Comparison of ENCODE assay signal across 9 cellular contexts in genomic region chr11:2883717-2884423, GRCh38. TPM values are rescaled to one million over a fixed set of nuclear protein-coding genes. Genes with fewer than 3 reads are reported as not detected.
DNase-seq lines count a peak whose midpoint lies in the region; ATAC-seq, FAIRE-seq and TF ChIP-seq lines count a peak whose summit lies in the region.
"Had no signal": no experiment of that assay in that cellular context is flagged by ENCODE, and none has a peak within 500 bp of the region (broad histone marks: within the 10 kb centered on the region; RNA-seq: fewer than 3 reads in every experiment).

No MANE protein-coding gene starts in this region.

- peak overlapping the region; percentile 86 to 92 (median 89) for H3K4me3 Mint-ChIP-seq in nephron

- peak overlapping the region; percentile 63 for H3K4me3 ChIP-seq in epithelial cell of proximal tubule (ENCODE audit: low read depth, low read length)

- peaks cover 10% of the 10 kb centered on the region for H3K27me3 Mint-ChIP-seq in nephron (ENCODE audit: low read depth)

- no peaks in the 10 kb centered on the region for H3K9me3 Mint-ChIP-seq in nephron

- DNase-seq in AG08396 (ENCODE audit: low spot score) (peak; percentile 62), NCI-H69 (lab: John Stamatoyannopoulos, UW) (peak; percentile 45), epithelial cell of proximal tubule (ENCODE audit: low read depth) (no peak), cortex of kidney (lab: John Stamatoyannopoulos, UW) (no peak), D721Med (ENCODE audit: insufficient read length, low spot score) (no peak), Ammon's horn (ENCODE audit: low spot score) (no peak)
- DNase-seq: activated effector memory CD4-positive, alpha-beta T cell treated with anti-CD3 and anti-CD28 coated beads, Interleukin-2, amount 50 U/mL, for 16 hours had no signal

- peaks cover 23% of the 10 kb centered on the region for H3K36me3 Mint-ChIP-seq in nephron (ENCODE audit: low read depth)

- FAIRE-seq in D721Med (lab: Jason Lieb, UNC): no peak

- peak overlapping the region; percentile 81 to 88 (median 83) for H3K27ac Mint-ChIP-seq in nephron

- peaks cover 50% of the 10 kb centered on the region for H3K4me1 Mint-ChIP-seq in nephron

- no peak for ATAC-seq in GM18858 (IDR thresholded peaks at IDR 0.05; ENCODE audit: unreplicated experiment)

- TF ChIP-seq CTCF in epithelial cell of proximal tubule (conservative IDR thresholded peaks at IDR 0.05; ENCODE audit: low read depth, low read length) (no peak), nephron (IDR thresholded peaks at IDR 0.05; ENCODE audit: unreplicated experiment in 3 of 3) (no peak), D721Med (IDR thresholded peaks at IDR 0.05; ENCODE audit: insufficient read depth, missing control alignments) (no peak)

RNA-seq across cellular contexts. Expression of gene CDKN1C, which starts 1.7 kb away (rescaled TPM):
- total RNA-seq in epithelial cell of proximal tubule: 12.7 and 27.7 TPM in 2 replicates

RNA-seq across cellular contexts. Expression of gene PHLDA2, which starts 45.4 kb away (rescaled TPM):
- 63.1 and 97.2 TPM in 2 replicates for total RNA-seq in epithelial cell of proximal tubule

Comparison
In these comparisons a context has a peak if more than half of its experiments do, and no peak if none do; other contexts are left out.
1. DNase-seq: peak in AG08396 (single experiment) and NCI-H69 (single experiment); none in epithelial cell of proximal tubule (single experiment), cortex of kidney (single experiment), D721Med (single experiment) and Ammon's horn (single experiment).